In genomic region chr17:15716601-15717563, GRCh38 we compare ENCODE assay signal across 6 cellular contexts. TPM values are rescaled to one million over a fixed set of nuclear protein-coding genes. Genes with fewer than 3 reads are reported as not detected.
"Had no signal": no experiment of that assay in that cellular context is flagged by ENCODE, and none has a peak within 500 bp of the region (broad histone marks: within the 10 kb centered on the region; RNA-seq: fewer than 3 reads in every experiment).

No MANE protein-coding gene starts in this region.

RNA-seq across cellular contexts. Expression of gene TBC1D26, which starts 15.2 kb away (rescaled TPM):
- total RNA-seq: activated CD4-positive, alpha-beta T cell treated with anti-CD3 and anti-CD28 coated beads, Interleukin-2, amount 10 ng/mL, durations not matched to agents 24 days and 14 days; activated CD8-positive, alpha-beta memory T cell treated with anti-CD3 and anti-CD28 coated beads, Interleukin-2, amount 10 ng/mL, durations not matched to agents 7 days and 5 days; body of pancreas; bronchial epithelial cell; Right ventricle myocardium inferior; T-cell had no signal
